1 cellular context compared by ENCODE assay signal in the genomic region with DNA sequence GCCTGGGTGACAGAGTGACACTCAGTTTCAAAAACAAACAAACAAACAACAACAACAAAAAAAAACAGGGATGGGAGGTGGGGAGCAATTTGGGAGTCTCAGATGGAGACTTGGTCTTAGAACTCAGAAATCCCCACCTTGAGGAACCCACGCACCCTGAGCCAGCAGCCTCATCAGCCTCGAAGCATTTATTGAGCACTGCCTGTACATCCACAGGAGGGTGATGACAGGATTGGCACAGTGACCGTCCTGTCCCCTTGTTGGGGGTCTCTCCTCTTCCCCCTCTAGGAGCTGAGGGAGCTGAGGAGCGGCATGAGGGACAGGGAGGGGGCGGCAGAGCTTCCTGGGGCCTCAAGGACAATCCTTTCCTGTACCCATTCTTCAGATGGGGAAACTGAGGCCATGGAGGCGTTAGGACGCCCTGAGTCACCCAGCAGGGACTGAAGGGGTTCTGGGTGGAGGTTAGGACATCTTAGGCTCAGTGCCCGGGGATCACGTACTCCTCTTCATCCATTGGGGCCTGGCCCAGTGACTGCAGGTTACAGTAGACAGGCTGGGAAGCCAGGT.
TF ChIP-seq lines count a peak whose summit lies in the region.

No MANE protein-coding gene starts in this region.

TF ChIP-seq in IMR-90, 13 proteins besides CTCF, POLR2A, EP300 and RAD21:
- TF ChIP-seq, protein P1, sequence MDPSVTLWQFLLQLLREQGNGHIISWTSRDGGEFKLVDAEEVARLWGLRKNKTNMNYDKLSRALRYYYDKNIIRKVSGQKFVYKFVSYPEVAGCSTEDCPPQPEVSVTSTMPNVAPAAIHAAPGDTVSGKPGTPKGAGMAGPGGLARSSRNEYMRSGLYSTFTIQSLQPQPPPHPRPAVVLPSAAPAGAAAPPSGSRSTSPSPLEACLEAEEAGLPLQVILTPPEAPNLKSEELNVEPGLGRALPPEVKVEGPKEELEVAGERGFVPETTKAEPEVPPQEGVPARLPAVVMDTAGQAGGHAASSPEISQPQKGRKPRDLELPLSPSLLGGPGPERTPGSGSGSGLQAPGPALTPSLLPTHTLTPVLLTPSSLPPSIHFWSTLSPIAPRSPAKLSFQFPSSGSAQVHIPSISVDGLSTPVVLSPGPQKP (IDR thresholded peaks at IDR 0.05; ENCODE audit: borderline replicate concordance, low read depth, low read length) = no peak
- TF ChIP-seq RCOR1 (IDR thresholded peaks at IDR 0.05; ENCODE audit: insufficient replicate concordance, low read length) (no peak), MAFK (IDR thresholded peaks at IDR 0.05; ENCODE audit: low read depth, low read length) (no peak), RFX5 (IDR thresholded peaks at IDR 0.05; ENCODE audit: low read depth, low read length) (no peak), NFE2L2 (IDR thresholded peaks at IDR 0.05; ENCODE audit: low read depth, low read length) (no peak), SMC3 (IDR thresholded peaks at IDR 0.05; ENCODE audit: low read depth, low read length) (no peak), MXI1 (IDR thresholded peaks at IDR 0.05; ENCODE audit: borderline replicate concordance, low read depth, low read length) (no peak), FOS (IDR thresholded peaks at IDR 0.05; ENCODE audit: low read depth, low read length) (no peak), MAZ (IDR thresholded peaks at IDR 0.05; ENCODE audit: borderline replicate concordance, low read depth, low read length) (no peak), CHD1 (IDR thresholded peaks at IDR 0.05; ENCODE audit: low read depth, low read length) (no peak), BHLHE40 (IDR thresholded peaks at IDR 0.05; ENCODE audit: low read depth, low read length) (no peak), CEBPB (IDR thresholded peaks at IDR 0.05; ENCODE audit: low read depth, low read length) (no peak)
- TF ChIP-seq, protein P2, sequence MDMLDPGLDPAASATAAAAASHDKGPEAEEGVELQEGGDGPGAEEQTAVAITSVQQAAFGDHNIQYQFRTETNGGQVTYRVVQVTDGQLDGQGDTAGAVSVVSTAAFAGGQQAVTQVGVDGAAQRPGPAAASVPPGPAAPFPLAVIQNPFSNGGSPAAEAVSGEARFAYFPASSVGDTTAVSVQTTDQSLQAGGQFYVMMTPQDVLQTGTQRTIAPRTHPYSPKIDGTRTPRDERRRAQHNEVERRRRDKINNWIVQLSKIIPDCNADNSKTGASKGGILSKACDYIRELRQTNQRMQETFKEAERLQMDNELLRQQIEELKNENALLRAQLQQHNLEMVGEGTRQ (IDR thresholded peaks at IDR 0.05; ENCODE audit: low read depth, low read length) = no peak
